9 cellular contexts compared by ENCODE assay signal in the genomic region with DNA sequence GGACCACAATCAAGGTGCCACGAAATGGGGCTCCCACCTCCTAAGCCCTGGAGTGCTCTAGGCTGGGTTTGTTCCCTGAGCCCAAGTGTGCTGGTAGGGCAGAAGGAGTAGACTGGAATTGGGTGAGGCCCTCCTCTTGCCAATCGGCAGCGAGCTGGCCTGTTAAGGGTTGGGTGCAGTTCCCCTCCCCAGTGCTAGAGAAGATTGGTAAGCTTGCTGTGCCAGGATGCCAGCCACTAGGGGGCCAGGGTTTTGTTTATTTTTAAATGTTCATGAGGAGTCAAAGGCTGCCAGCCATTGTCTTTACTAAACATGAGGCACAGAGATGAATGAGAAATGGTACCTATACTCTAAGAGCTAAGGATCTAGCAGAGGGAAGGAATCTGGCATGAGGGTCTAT.
DNase-seq lines count a peak whose midpoint lies in the region; ATAC-seq and TF ChIP-seq lines count a peak whose summit lies in the region.
"Had no signal": no experiment of that assay in that cellular context is flagged by ENCODE, and none has a peak within 500 bp of the region (broad histone marks: within the 10 kb centered on the region; RNA-seq: fewer than 3 reads in every experiment).

No MANE protein-coding gene starts in this region.

- H3K4me1 Mint-ChIP-seq in stimulated activated memory B cell treated with anti-CD40 and anti-IgM and Interleukin-4, amounts not matched to agents 10 μg/mL and 1 μg/mL and 100 μg/mL, for 72 hours: no peaks in the 10 kb centered on the region
- H3K4me1 Mint-ChIP-seq in CD8-positive, alpha-beta memory T cell: no peaks in the 10 kb centered on the region

- in situ Hi-C loops in Caki2 (cut with HindIII; ENCODE audit: low pct_unique_long_range_greater_than_20kb, low sequenced_read_pairs): no loop called here

- no peaks in the 10 kb centered on the region for H3K9me3 Mint-ChIP-seq in stimulated activated memory B cell treated with anti-CD40 and anti-IgM and Interleukin-4, amounts not matched to agents 10 μg/mL and 1 μg/mL and 100 μg/mL, for 72 hours
- H3K9me3 Mint-ChIP-seq in CD8-positive, alpha-beta memory T cell: no peaks in the 10 kb centered on the region

- H3K4me3 Mint-ChIP-seq in stimulated activated memory B cell treated with anti-CD40 and anti-IgM and Interleukin-4, amounts not matched to agents 10 μg/mL and 1 μg/mL and 100 μg/mL, for 72 hours: no peak overlapping the region
- no peak overlapping the region for H3K4me3 Mint-ChIP-seq in CD8-positive, alpha-beta memory T cell

- H3K9me3 ChIP-seq in CD8-positive, alpha-beta memory T cell (ENCODE audit: low read length): no peaks in the 10 kb centered on the region

- H3K4me3 ChIP-seq in CD8-positive, alpha-beta memory T cell (ENCODE audit: low read length): no peak overlapping the region

- DNase-seq in Caki2 (ENCODE audit: low read depth) (peak; percentile 19), astrocyte of the hippocampus (ENCODE audit: low read depth, low spot score) (peak; percentile 49), kidney tubule cell (ENCODE audit: low spot score) (peak; percentile 48)
- DNase-seq in CD8-positive, alpha-beta memory T cell: no peak

- TF ChIP-seq EP300 in Ishikawa (IDR thresholded peaks at IDR 0.05; ENCODE audit: borderline replicate concordance): no peak

- no peaks in the 10 kb centered on the region for H3K4me1 ChIP-seq in CD8-positive, alpha-beta memory T cell (ENCODE audit: insufficient read depth, low read length)

- H3K27me3 Mint-ChIP-seq in stimulated activated memory B cell treated with anti-CD40 and anti-IgM and Interleukin-4, amounts not matched to agents 10 μg/mL and 1 μg/mL and 100 μg/mL, for 72 hours: peaks cover 34% of the 10 kb centered on the region
- peaks cover 3 to 18% of the 10 kb centered on the region in 2 donors for H3K27me3 Mint-ChIP-seq in CD8-positive, alpha-beta memory T cell

- H3K36me3 Mint-ChIP-seq in stimulated activated memory B cell treated with anti-CD40 and anti-IgM and Interleukin-4, amounts not matched to agents 10 μg/mL and 1 μg/mL and 100 μg/mL, for 72 hours: no peaks in the 10 kb centered on the region
- H3K36me3 Mint-ChIP-seq in CD8-positive, alpha-beta memory T cell: no peaks in the 10 kb centered on the region

- POLR2A ChIA-PET in CD8-positive, alpha-beta memory T cell (lab: Charles Lee): no interaction called here

- TF ChIP-seq RAD21 in Ishikawa (IDR thresholded peaks at IDR 0.05; ENCODE audit: low read depth): peak; percentile 45; the same call in 1 of the 2 replicates

- no peaks in the 10 kb centered on the region for H3K36me3 ChIP-seq in CD8-positive, alpha-beta memory T cell (ENCODE audit: insufficient read depth, low read length)

- no peak overlapping the region for H3K27ac Mint-ChIP-seq in stimulated activated memory B cell treated with anti-CD40 and anti-IgM and Interleukin-4, amounts not matched to agents 10 μg/mL and 1 μg/mL and 100 μg/mL, for 72 hours
- peak overlapping the region in 2 of 8 donors; percentile 61 to 66 for H3K27ac Mint-ChIP-seq in CD8-positive, alpha-beta memory T cell

- no peak overlapping the region for H3K27ac ChIP-seq in CD8-positive, alpha-beta memory T cell (ENCODE audit: low read depth, low read length)
- H3K27ac ChIP-seq: epithelial cell of prostate had no signal

- no peaks in the 10 kb centered on the region for H3K27me3 ChIP-seq in CD8-positive, alpha-beta memory T cell (ENCODE audit: insufficient read depth, low read length, poor library complexity, severe bottlenecking)

- ATAC-seq in stimulated activated memory B cell treated with anti-CD40 and anti-IgM and Interleukin-4, amounts not matched to agents 10 μg/mL and 1 μg/mL and 100 μg/mL, for 72 hours: no peak
- ATAC-seq in HG03460 (IDR thresholded peaks at IDR 0.05; ENCODE audit: unreplicated experiment) (no peak), GM21529 (IDR thresholded peaks at IDR 0.05; ENCODE audit: unreplicated experiment) (no peak)

- CTCF ChIA-PET in CD8-positive, alpha-beta memory T cell (lab: Charles Lee): interaction anchor here (0.6 to 1.6 kb wide), 3 partner anchors 13 to 78 kb away, joined by 3 to 6 read pairs (median 3); no protein-coding TSS in a partner anchor

TF ChIP-seq in Ishikawa, 13 proteins besides CTCF, POLR2A, EP300 and RAD21:
- TF ChIP-seq ZBTB7A (IDR thresholded peaks at IDR 0.05; ENCODE audit: low read depth) (no peak), REST (IDR thresholded peaks at IDR 0.05; ENCODE audit: low read depth) (no peak), EGR1 (IDR thresholded peaks at IDR 0.05) (no peak), TEAD4 (IDR thresholded peaks at IDR 0.05) (peak; percentile 91), TCF12 (IDR thresholded peaks at IDR 0.05; ENCODE audit: low read depth) (no peak), TAF1 (IDR thresholded peaks at IDR 0.05; ENCODE audit: low read depth) (no peak), YY1 (IDR thresholded peaks at IDR 0.05; ENCODE audit: low read depth) (no peak), CEBPB (IDR thresholded peaks at IDR 0.05) (no peak), CREB1 (IDR thresholded peaks at IDR 0.05; ENCODE audit: low read depth) (no peak), MAX (IDR thresholded peaks at IDR 0.05) (no peak), USF1 (IDR thresholded peaks at IDR 0.05) (no peak), FOXM1 (IDR thresholded peaks at IDR 0.05; ENCODE audit: borderline replicate concordance, low read depth) (peak; percentile 99), NFIC (IDR thresholded peaks at IDR 0.05) (no peak)

Comparison
In these comparisons a context has a peak if more than half of its experiments do, and no peak if none do; other contexts are left out.
1. DNase-seq: peak in Caki2 (single experiment), astrocyte of the hippocampus (single experiment) and kidney tubule cell (single experiment); none in CD8-positive, alpha-beta memory T cell (0 of 5).